ENCODE assay signal across 8 cellular contexts in the genomic region with DNA sequence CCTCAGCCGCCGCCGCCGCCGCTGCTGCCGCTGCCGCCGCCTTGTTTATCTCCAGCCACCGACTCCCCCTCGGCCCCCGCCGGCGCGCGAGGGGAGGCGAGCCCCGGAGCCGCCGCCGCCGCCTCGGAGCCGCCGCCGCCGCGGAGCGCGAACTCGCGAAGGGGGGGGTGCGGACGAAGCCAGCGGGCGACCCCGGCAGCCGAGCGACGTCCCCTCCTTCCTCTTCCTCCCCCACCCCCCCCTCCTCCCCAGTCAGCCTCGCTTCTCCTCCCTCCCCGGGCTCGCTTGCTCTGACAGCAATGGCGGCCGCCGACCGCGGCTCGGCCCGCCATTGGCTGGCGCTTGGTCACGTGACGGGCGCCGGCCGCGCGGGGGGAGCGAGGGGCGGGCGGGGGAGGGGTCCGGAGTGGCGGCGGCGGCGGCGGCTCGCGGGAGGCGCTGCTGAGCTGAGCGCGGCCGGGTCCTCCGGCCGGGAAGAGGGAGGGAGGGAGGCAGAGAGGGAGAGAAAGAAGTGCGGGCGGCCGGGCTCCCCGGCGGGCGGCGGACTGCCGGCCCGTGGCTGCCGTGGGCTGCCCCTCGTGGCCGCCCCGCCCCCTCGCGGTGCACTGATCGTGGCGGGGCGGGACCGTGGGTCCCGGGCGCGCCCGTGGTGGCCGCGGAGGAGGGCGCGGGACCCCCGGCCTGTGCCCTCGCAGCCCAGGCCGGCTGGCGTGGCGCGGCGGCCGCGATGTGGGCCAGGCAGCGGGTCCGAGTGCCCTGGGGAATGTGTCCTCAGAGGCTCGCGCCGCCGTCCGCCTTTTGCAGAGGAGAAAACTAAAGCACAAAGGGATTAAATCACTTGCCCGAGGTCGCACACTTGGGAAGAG. TPM values are rescaled to one million over a fixed set of nuclear protein-coding genes. Genes with fewer than 3 reads are reported as not detected.
DNase-seq lines count a peak whose midpoint lies in the region; ATAC-seq and TF ChIP-seq lines count a peak whose summit lies in the region.

MED13L (minus strand) TSS at position 301 of the 866 bp plus-strand sequence. CDS start 562 bp downstream, outside the sequence.

- H3K27ac Mint-ChIP-seq in activated CD4-positive, alpha-beta T cell treated with anti-CD3 and anti-CD28 coated beads for 36 hours = peak within 1 kb of the TSS; percentile 89
- H3K27ac Mint-ChIP-seq in chondrocyte (ENCODE audit: unreplicated experiment) = peak within 1 kb of the TSS; percentile 97

- ATAC-seq in GM18907 (IDR thresholded peaks at IDR 0.05; ENCODE audit: unreplicated experiment) (peak; percentile 81), HG03159 (IDR thresholded peaks at IDR 0.05; ENCODE audit: unreplicated experiment) (peak; percentile 86)
- peak; percentile 82 for ATAC-seq in activated CD4-positive, alpha-beta T cell treated with anti-CD3 and anti-CD28 coated beads for 36 hours

- POLR2A ChIA-PET in activated CD4-positive, alpha-beta T cell treated with anti-CD3 and anti-CD28 coated beads for 36 hours (lab: Charles Lee) = interaction anchor here (0.7 kb wide), 1 partner anchor 287 kb away, joined by 4 read pairs; no protein-coding TSS in a partner anchor

- no peaks in the 10 kb centered on the region for H3K36me3 Mint-ChIP-seq in activated CD4-positive, alpha-beta T cell treated with anti-CD3 and anti-CD28 coated beads for 36 hours (ENCODE audit: low read depth)
- no peaks in the 10 kb centered on the region for H3K36me3 Mint-ChIP-seq in chondrocyte (ENCODE audit: low read depth)

- CTCF ChIA-PET in activated CD4-positive, alpha-beta T cell treated with anti-CD3 and anti-CD28 coated beads for 36 hours (lab: Charles Lee) = interaction anchor here (1.0 kb wide), 1 partner anchor 605 kb away, joined by 4 read pairs; no protein-coding TSS in a partner anchor

- H3K9me3 Mint-ChIP-seq in activated CD4-positive, alpha-beta T cell treated with anti-CD3 and anti-CD28 coated beads for 36 hours (ENCODE audit: low read depth) = no peaks in the 10 kb centered on the region
- no peaks in the 10 kb centered on the region for H3K9me3 Mint-ChIP-seq in chondrocyte (ENCODE audit: low read depth)

- H3K27me3 Mint-ChIP-seq in activated CD4-positive, alpha-beta T cell treated with anti-CD3 and anti-CD28 coated beads for 36 hours = no peaks in the 10 kb centered on the region
- no peaks in the 10 kb centered on the region for H3K27me3 Mint-ChIP-seq in chondrocyte (ENCODE audit: low read depth)

- H3K4me1 Mint-ChIP-seq in activated CD4-positive, alpha-beta T cell treated with anti-CD3 and anti-CD28 coated beads for 36 hours = peaks cover 36% of the 10 kb centered on the region
- H3K4me1 Mint-ChIP-seq in chondrocyte (ENCODE audit: low read depth) = peaks cover 41% of the 10 kb centered on the region

- peak within 1 kb of the TSS; percentile 95 for H3K4me3 Mint-ChIP-seq in activated CD4-positive, alpha-beta T cell treated with anti-CD3 and anti-CD28 coated beads for 36 hours
- H3K4me3 Mint-ChIP-seq in chondrocyte (ENCODE audit: unreplicated experiment) = peak within 1 kb of the TSS; percentile 96

- intact Hi-C loops in activated CD4-positive, alpha-beta T cell treated with anti-CD3 and anti-CD28 coated beads for 36 hours (cut with DNase I, micrococcal nuclease) = loop anchor here (1.0 to 5.0 kb wide), 11 partner anchors 82 to 542 kb away; partner anchors contain the start of genes MAP1LC3B2 (in 2 of the 2), RNFT2 (in 1 of the 2) and SPRING1 (in 1 of the 2)

- DNase-seq in AG08396 (ENCODE audit: low spot score) (peak; percentile 98), NCI-H446 treated with DMSO at 0.1 percent for 48 hours (lab: John Stamatoyannopoulos, UW) (peak; percentile 66), chondrocyte (ENCODE audit: low spot score) (peak; percentile 97), kidney glomerular epithelial cell (lab: John Stamatoyannopoulos, UW) (peak; percentile 55)
- DNase-seq in activated CD4-positive, alpha-beta T cell treated with anti-CD3 and anti-CD28 coated beads for 36 hours = peak; percentile 92
- peak; percentile 73 to 81 for DNase-seq in stimulated activated CD4-positive, alpha-beta T cell treated with anti-CD3 and anti-CD28 coated beads, Interleukin-15, amount 100 ng/mL, for 48 hours (ENCODE audit: low read depth in 2 of 2)

- TF ChIP-seq CTCF in chondrocyte (IDR thresholded peaks at IDR 0.05) = peak; percentile 75

RNA-seq across cellular contexts. Expression of gene MED13L, which starts in this region (rescaled TPM):
- total RNA-seq in activated CD4-positive, alpha-beta T cell treated with anti-CD3 and anti-CD28 coated beads for 36 hours = 10 to 100 TPM; 38.5 to 41.9 TPM
- 154 to 211 TPM (median 162 TPM) in 3 replicates for total RNA-seq in chondrocyte

Comparison
In these comparisons a context has a peak if more than half of its experiments do, and no peak if none do; other contexts are left out.
1. Peak in every context shown above with its lines: DNase-seq and ATAC-seq.